Comparison of ENCODE assay signal across 8 cellular contexts in the genomic region with DNA sequence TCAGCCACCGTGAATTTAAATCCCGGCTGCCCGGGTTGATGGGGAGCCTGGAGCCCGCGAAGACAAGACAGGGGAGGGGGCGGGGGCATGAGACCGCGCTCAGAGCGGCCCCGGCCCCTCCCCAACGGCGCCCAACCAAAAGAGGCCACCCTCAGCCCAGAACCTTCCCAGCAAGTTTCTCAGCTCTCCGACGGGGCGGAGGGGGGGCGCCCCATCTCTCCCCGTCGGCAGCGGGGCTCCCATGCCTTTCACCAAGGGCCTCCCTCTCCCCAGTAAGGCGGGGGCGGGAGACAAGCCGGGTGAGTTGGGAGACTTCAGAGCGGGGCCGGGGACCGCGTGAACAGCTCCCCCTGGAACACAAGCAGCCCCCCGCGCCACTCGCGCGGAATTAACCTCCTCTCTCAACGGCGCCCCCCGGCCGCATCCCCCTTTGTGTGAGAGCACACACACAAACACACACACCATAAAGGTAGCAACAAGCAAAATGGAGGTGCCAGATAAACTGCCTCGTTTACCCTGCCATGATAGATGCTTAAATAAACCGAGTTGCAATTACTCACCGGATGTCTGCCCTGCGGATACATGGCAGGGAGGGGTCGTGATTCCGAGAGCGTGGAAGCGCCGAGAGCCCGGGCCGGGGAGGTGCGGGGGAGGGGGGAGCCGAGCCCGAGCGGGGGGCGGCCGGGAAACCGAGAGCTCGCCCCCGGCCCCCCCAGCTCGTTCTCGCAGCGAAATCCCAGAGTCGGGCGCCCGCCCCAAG. TPM values are rescaled to one million over a fixed set of nuclear protein-coding genes. Genes with fewer than 3 reads are reported as not detected.
DNase-seq lines count a peak whose midpoint lies in the region; ATAC-seq lines count a peak whose summit lies in the region.

No MANE protein-coding gene starts in this region.

- peak overlapping the region; percentile 93 for H3K4me3 Mint-ChIP-seq in activated CD4-positive, alpha-beta T cell treated with anti-CD3 and anti-CD28 coated beads for 36 hours
- peak overlapping the region; percentile 99 for H3K4me3 Mint-ChIP-seq in stimulated activated naive CD8-positive, alpha-beta T cell treated with anti-CD3 and anti-CD28 coated beads, Interleukin-15, Interleukin-2, amounts not matched to agents 100 ng/mL and 50 ng/mL, for 24 hours

- peaks cover 50% of the 10 kb centered on the region for H4K20me1 ChIP-seq in Karpas-422 (ENCODE audit: insufficient read depth, low read depth, low read length)

- 0 out of 2 replicates have a peak, but pooled peaks cover 3% of the 10 kb centered on the region for H3K79me2 ChIP-seq in Karpas-422 (ENCODE audit: low read length)

- intact Hi-C loops in activated CD4-positive, alpha-beta T cell treated with anti-CD3 and anti-CD28 coated beads for 36 hours (cut with DNase I, micrococcal nuclease), result loop anchor here (1.0 to 10.0 kb wide), 10 partner anchors 336 to 1819 kb away; a partner anchor contains a TSS

- H3K27ac ChIP-seq in Karpas-422 (ENCODE audit: low read length), result peak overlapping the region; percentile 86; the same call in 1 of the 2 replicates

- peaks cover 32% of the 10 kb centered on the region for H3K36me3 ChIP-seq in Karpas-422 (ENCODE audit: insufficient read depth, low read length)
- H3K36me3 ChIP-seq in mucosa of stomach (ENCODE audit: control insufficient read depth, insufficient read depth, low read length), result no peaks in the 10 kb centered on the region

- H3K27me3 Mint-ChIP-seq in activated CD4-positive, alpha-beta T cell treated with anti-CD3 and anti-CD28 coated beads for 36 hours, result peaks cover under 1% of the 10 kb centered on the region
- peaks cover 5% of the 10 kb centered on the region for H3K27me3 Mint-ChIP-seq in stimulated activated naive CD8-positive, alpha-beta T cell treated with anti-CD3 and anti-CD28 coated beads, Interleukin-15, Interleukin-2, amounts not matched to agents 100 ng/mL and 50 ng/mL, for 24 hours

- H3K36me3 Mint-ChIP-seq in activated CD4-positive, alpha-beta T cell treated with anti-CD3 and anti-CD28 coated beads for 36 hours (ENCODE audit: low read depth), result peaks cover 39% of the 10 kb centered on the region
- peaks cover 35% of the 10 kb centered on the region for H3K36me3 Mint-ChIP-seq in stimulated activated naive CD8-positive, alpha-beta T cell treated with anti-CD3 and anti-CD28 coated beads, Interleukin-15, Interleukin-2, amounts not matched to agents 100 ng/mL and 50 ng/mL, for 24 hours (ENCODE audit: low read depth)

- POLR2A ChIA-PET in activated CD4-positive, alpha-beta T cell treated with anti-CD3 and anti-CD28 coated beads for 36 hours (lab: Charles Lee), result interaction anchor here (0.7 to 1.4 kb wide), 3 partner anchors 340 to 634 kb away, joined by 3 to 6 read pairs (median 3); no protein-coding TSS in a partner anchor

- CTCF ChIA-PET in activated CD4-positive, alpha-beta T cell treated with anti-CD3 and anti-CD28 coated beads for 36 hours (lab: Charles Lee), result interaction anchor here (0.7 to 1.3 kb wide), 3 partner anchors 17 to 431 kb away, joined by 3 read pairs; no protein-coding TSS in a partner anchor

- H3K9me3 ChIP-seq in Karpas-422 (ENCODE audit: low read length), result no peaks in the 10 kb centered on the region
- no peaks in the 10 kb centered on the region for H3K9me3 ChIP-seq in mucosa of stomach (ENCODE audit: control insufficient read depth, low read length)

- H3K27me3 ChIP-seq in Karpas-422 (ENCODE audit: low read length), result no peaks in the 10 kb centered on the region
- H3K27me3 ChIP-seq in mucosa of stomach (ENCODE audit: control insufficient read depth, insufficient read depth, low read length), result peaks cover 3% of the 10 kb centered on the region

- H3K9me3 Mint-ChIP-seq in activated CD4-positive, alpha-beta T cell treated with anti-CD3 and anti-CD28 coated beads for 36 hours (ENCODE audit: low read depth), result no peaks in the 10 kb centered on the region
- H3K9me3 Mint-ChIP-seq in stimulated activated naive CD8-positive, alpha-beta T cell treated with anti-CD3 and anti-CD28 coated beads, Interleukin-15, Interleukin-2, amounts not matched to agents 100 ng/mL and 50 ng/mL, for 24 hours, result no peaks in the 10 kb centered on the region

- H3K9ac ChIP-seq in Karpas-422 (ENCODE audit: low read length) (peak overlapping the region; percentile 85), mucosa of stomach (ENCODE audit: low read length) (peak overlapping the region; percentile 81)

- H3K27ac Mint-ChIP-seq in activated CD4-positive, alpha-beta T cell treated with anti-CD3 and anti-CD28 coated beads for 36 hours, result peak overlapping the region; percentile 96
- H3K27ac Mint-ChIP-seq in stimulated activated naive CD8-positive, alpha-beta T cell treated with anti-CD3 and anti-CD28 coated beads, Interleukin-15, Interleukin-2, amounts not matched to agents 100 ng/mL and 50 ng/mL, for 24 hours, result peak overlapping the region; percentile 91

- H3K4me3 ChIP-seq in Karpas-422 (ENCODE audit: low read length), result peak overlapping the region; percentile 96
- peak overlapping the region; percentile 54 for H3K4me3 ChIP-seq in mucosa of stomach (ENCODE audit: low read length)

- peaks cover 58% of the 10 kb centered on the region for H3K4me1 ChIP-seq in Karpas-422 (ENCODE audit: low read length)
- H3K4me1 ChIP-seq in mucosa of stomach (ENCODE audit: control insufficient read depth, insufficient read depth, low read length), result peaks cover 59% of the 10 kb centered on the region

- no peak overlapping the region for H2AFZ ChIP-seq in Karpas-422 (ENCODE audit: low read length)

- H3K4me2 ChIP-seq in Karpas-422 (ENCODE audit: low read depth, low read length, poor library complexity, severe bottlenecking), result peak overlapping the region; percentile 95

- H3K9me2 ChIP-seq in Karpas-422 (replicated peaks; ENCODE audit: insufficient read depth, low read length), result no peaks in the 10 kb centered on the region

- DNase-seq in Daoy (ENCODE audit: low read depth) (peak; percentile 75), Karpas-422 (peak; percentile 69), ecto neural progenitor cell (ENCODE audit: low spot score) (peak; percentile 88), NCI-H187 (lab: John Stamatoyannopoulos, UW) (no peak)
- peak; percentile 82 for DNase-seq in activated CD4-positive, alpha-beta T cell treated with anti-CD3 and anti-CD28 coated beads for 36 hours

- ATAC-seq in activated CD4-positive, alpha-beta T cell treated with anti-CD3 and anti-CD28 coated beads for 36 hours, result peak; percentile 2
- no peak for ATAC-seq in GM21723 (IDR thresholded peaks at IDR 0.05; ENCODE audit: unreplicated experiment)

- peaks cover 51% of the 10 kb centered on the region for H3K4me1 Mint-ChIP-seq in activated CD4-positive, alpha-beta T cell treated with anti-CD3 and anti-CD28 coated beads for 36 hours
- H3K4me1 Mint-ChIP-seq in stimulated activated naive CD8-positive, alpha-beta T cell treated with anti-CD3 and anti-CD28 coated beads, Interleukin-15, Interleukin-2, amounts not matched to agents 100 ng/mL and 50 ng/mL, for 24 hours (ENCODE audit: low read depth), result peaks cover 68% of the 10 kb centered on the region

RNA-seq across cellular contexts. Expression of a gene that starts 1.3 kb away (rescaled TPM):
- 43.9 and 46.0 TPM in 2 replicates for total RNA-seq in Daoy (2014; rRNA removed; shearing (Covaris generic))
- total RNA-seq in Karpas-422 (2014; rRNA removed; shearing (Covaris generic); ENCODE audit: low replicate concordance), result 63.6 and 99.8 TPM in 2 replicates
- 10 to 100 TPM; 89.2 to 97.6 TPM for total RNA-seq in activated CD4-positive, alpha-beta T cell treated with anti-CD3 and anti-CD28 coated beads for 36 hours

Comparison
In these comparisons a context has a peak if more than half of its experiments do, and no peak if none do; other contexts are left out.
1. DNase-seq: peak in Daoy (single experiment), Karpas-422 (single experiment), activated CD4-positive, alpha-beta T cell treated with anti-CD3 and anti-CD28 coated beads for 36 hours (single experiment) and ecto neural progenitor cell (single experiment); none in NCI-H187 (0 of 2).